ENCODE assay signal across 23 cellular contexts in genomic region chr7:141573511-141573910, GRCh38. TPM values are rescaled to one million over a fixed set of nuclear protein-coding genes. Genes with fewer than 3 reads are reported as not detected.
A peak's percentile ranks its signal among the peaks of the same experiment; 100 is the strongest.
DNase-seq lines count a peak whose midpoint lies in the region; ATAC-seq, FAIRE-seq and TF ChIP-seq lines count a peak whose summit lies in the region.
"Had no signal": no experiment of that assay in that cellular context is flagged by ENCODE, and none has a peak within 500 bp of the region (broad histone marks: within the 10 kb centered on the region; RNA-seq: fewer than 3 reads in every experiment).

No MANE protein-coding gene starts in this region.

- H3K4me3 Mint-ChIP-seq in activated CD4-positive, alpha-beta T cell treated with anti-CD3 and anti-CD28 coated beads, Interleukin-2, amount 10 ng/mL, durations not matched to agents 24 days and 14 days = no peak overlapping the region
- H3K4me3 Mint-ChIP-seq: CD4-positive, alpha-beta T cell had no signal

- 36 to 52% (median 37%) methylated on average over 6 of the region's 6 CpGs for WGBS in psoas muscle, 3 donors

- ATAC-seq in psoas muscle (peak; percentile 82 to 91 (median 91)), HG03139 (IDR thresholded peaks at IDR 0.05; ENCODE audit: unreplicated experiment) (no peak), upper lobe of right lung (no peak)

- H4K20me1 ChIP-seq in endothelial cell of umbilical vein (replicated peaks; ENCODE audit: control insufficient read depth, extremely low read depth, insufficient read depth, low read length) = no peaks in the 10 kb centered on the region

- peaks cover 3% of the 10 kb centered on the region for H3K79me2 ChIP-seq in endothelial cell of umbilical vein (ENCODE audit: control insufficient read depth, insufficient read depth, low read length)

- peak; percentile 47 for DNase-seq in NCI-H69 (lab: John Stamatoyannopoulos, UW)
- DNase-seq in endothelial cell of umbilical vein (ENCODE audit: low read depth, low spot score) = no peak
- DNase-seq in left ventricle myocardium inferior = no peak
- DNase-seq in psoas muscle = no peak
- DNase-seq in stimulated activated CD4-positive, alpha-beta T cell treated with anti-CD3 and anti-CD28 coated beads, Interleukin-1b, Interleukin-23, amount 100 ng/mL, for 48 hours = no peak
- no peak for DNase-seq in activated CD4-positive, alpha-beta T cell treated with anti-CD3 and anti-CD28 coated beads, Interleukin-2, amount 10 ng/mL, durations not matched to agents 24 days and 14 days
- DNase-seq in upper lobe of right lung = no peak
- DNase-seq: AML-193; Caco-2; CD4-positive, alpha-beta T cell; DMS153; DMS79; GDM1; GM23248 had no signal

- CTCF ChIA-PET in endothelial cell of umbilical vein (lab: Charles Lee) = interaction anchor here (1.1 kb wide), 1 partner anchor 76 kb away, joined by 3 read pairs; no protein-coding TSS in a partner anchor

- H3K27me3 Mint-ChIP-seq in activated CD4-positive, alpha-beta T cell treated with anti-CD3 and anti-CD28 coated beads, Interleukin-2, amount 10 ng/mL, durations not matched to agents 24 days and 14 days = no peaks in the 10 kb centered on the region
- H3K27me3 Mint-ChIP-seq: CD4-positive, alpha-beta T cell had no signal

- intact Hi-C loops in endothelial cell of umbilical vein (cut with micrococcal nuclease) (no loop called here), left ventricle myocardium inferior (cut with micrococcal nuclease) (no loop called here), psoas muscle (cut with DNase I) (no loop called here), upper lobe of right lung (cut with DNase I) (no loop called here)
- intact Hi-C loops in activated CD4-positive, alpha-beta T cell treated with anti-CD3 and anti-CD28 coated beads, Interleukin-2, amount 10 ng/mL, durations not matched to agents 24 days and 14 days (cut with micrococcal nuclease) = no loop called here

- dilution Hi-C loops in endothelial cell of umbilical vein (cut with MboI; ENCODE audit: extremely low pct_ligation_motif_present, low sequenced_read_pairs) = no loop called here

- no peak overlapping the region for H2AFZ ChIP-seq in endothelial cell of umbilical vein (ENCODE audit: low read depth, low read length)
- H2AFZ ChIP-seq: GM23248 had no signal

- H3K9me3 ChIP-seq in endothelial cell of umbilical vein (replicated peaks; ENCODE audit: control insufficient read depth, insufficient read depth, low read length) = no peaks in the 10 kb centered on the region
- H3K9me3 ChIP-seq in left ventricle myocardium inferior (replicated peaks) = peaks cover 10% of the 10 kb centered on the region
- H3K9me3 ChIP-seq in psoas muscle = no peaks in the 10 kb centered on the region
- H3K9me3 ChIP-seq in upper lobe of right lung = no peaks in the 10 kb centered on the region
- H3K9me3 ChIP-seq: HAP-1 had no signal

- peaks cover 21% of the 10 kb centered on the region for H3K4me1 Mint-ChIP-seq in activated CD4-positive, alpha-beta T cell treated with anti-CD3 and anti-CD28 coated beads, Interleukin-2, amount 10 ng/mL, durations not matched to agents 24 days and 14 days

- H3K27me3 ChIP-seq in endothelial cell of umbilical vein (ENCODE audit: control insufficient read depth in 2 of 2, insufficient read depth in 2 of 2, low read length in 2 of 2) (no peaks in the 10 kb centered on the region), left ventricle myocardium inferior (ENCODE audit: low read depth) (no peaks in the 10 kb centered on the region), psoas muscle (ENCODE audit: insufficient read depth in 3 of 3, low read length in 2 of 3) (no peaks in the 10 kb centered on the region), upper lobe of right lung (no peaks in the 10 kb centered on the region)

- BruUV-seq in endothelial cell of umbilical vein (replicated peaks; lab: Mats Ljungman, UMichigan) = no TSS peak

- H3K36me3 ChIP-seq in endothelial cell of umbilical vein (ENCODE audit: control insufficient read depth in 2 of 2, extremely low read depth in 1 of 2, insufficient read depth in 2 of 2, low read length in 2 of 2) (peaks cover 0 to 2% of the 10 kb centered on the region in 2 experiments), left ventricle myocardium inferior (peaks cover 19% of the 10 kb centered on the region), psoas muscle (ENCODE audit: insufficient read depth in 1 of 2, low read depth in 1 of 2) (no peaks in the 10 kb centered on the region), upper lobe of right lung (peaks cover 1% of the 10 kb centered on the region)

- TF ChIP-seq CTCF in endothelial cell of umbilical vein (IDR thresholded peaks at IDR 0.05; ENCODE audit: extremely low read depth in 1 of 2, insufficient read depth in 1 of 2, low read depth in 1 of 2, low read length in 2 of 2) (no peak), left ventricle myocardium inferior (IDR thresholded peaks at IDR 0.05; ENCODE audit: borderline replicate concordance) (no peak), psoas muscle (IDR thresholded peaks at IDR 0.05) (no peak), upper lobe of right lung (IDR thresholded peaks at IDR 0.05) (no peak)

- no peak for TF ChIP-seq POLR2A in endothelial cell of umbilical vein (IDR thresholded peaks at IDR 0.05; ENCODE audit: low read depth, low read length)

- no peak overlapping the region for H3K4me2 ChIP-seq in endothelial cell of umbilical vein (ENCODE audit: insufficient read depth, low read length)

- peaks cover 68% of the 10 kb centered on the region for H3K36me3 Mint-ChIP-seq in activated CD4-positive, alpha-beta T cell treated with anti-CD3 and anti-CD28 coated beads, Interleukin-2, amount 10 ng/mL, durations not matched to agents 24 days and 14 days (ENCODE audit: low read depth)

- no peak overlapping the region for H3K4me3 ChIP-seq in endothelial cell of umbilical vein (replicated peaks in 1 of 3; ENCODE audit: insufficient read depth in 1 of 3, low read depth in 1 of 3, low read length in 3 of 3)
- H3K4me3 ChIP-seq in left ventricle myocardium inferior = no peak overlapping the region
- no peak overlapping the region for H3K4me3 ChIP-seq in psoas muscle
- no peak overlapping the region for H3K4me3 ChIP-seq in upper lobe of right lung
- H3K4me3 ChIP-seq: GM23248, HAP-1 had no signal

- no peak overlapping the region for H3K27ac Mint-ChIP-seq in activated CD4-positive, alpha-beta T cell treated with anti-CD3 and anti-CD28 coated beads, Interleukin-2, amount 10 ng/mL, durations not matched to agents 24 days and 14 days
- H3K27ac Mint-ChIP-seq: CD4-positive, alpha-beta T cell had no signal

- no peak overlapping the region for H3K27ac ChIP-seq in endothelial cell of umbilical vein (ENCODE audit: insufficient read depth, low read depth, low read length)
- peak overlapping the region; percentile 55 for H3K27ac ChIP-seq in left ventricle myocardium inferior (replicated peaks)
- peak overlapping the region; percentile 66 for H3K27ac ChIP-seq in psoas muscle
- no peak overlapping the region for H3K27ac ChIP-seq in upper lobe of right lung
- H3K27ac ChIP-seq: C4-2B, GM23248, HL-60 had no signal

- FAIRE-seq in endothelial cell of umbilical vein (lab: Jason Lieb, UNC) = peak; percentile 12
- FAIRE-seq: A204.1, D721Med, GM12892, GM18507, GM19239 had no signal

- no peak overlapping the region for H3K9ac ChIP-seq in endothelial cell of umbilical vein (replicated peaks; ENCODE audit: extremely low read depth, insufficient read depth, low read length)
- H3K9ac ChIP-seq: GM23248 had no signal

- H3K4me1 ChIP-seq in endothelial cell of umbilical vein (ENCODE audit: control insufficient read depth, extremely low read depth, insufficient read depth, low read length) (no peaks in the 10 kb centered on the region), left ventricle myocardium inferior (peaks cover 31% of the 10 kb centered on the region), psoas muscle (peaks cover 15% of the 10 kb centered on the region), upper lobe of right lung (no peaks in the 10 kb centered on the region)
- H3K4me1 ChIP-seq: Caco-2, HAP-1 had no signal

- POLR2A ChIA-PET in endothelial cell of umbilical vein (lab: Charles Lee) = no interaction called here

- no peaks in the 10 kb centered on the region for H3K9me1 ChIP-seq in endothelial cell of umbilical vein (replicated peaks; ENCODE audit: control insufficient read depth, extremely low read depth, insufficient read depth, low read length)

- peaks cover 20% of the 10 kb centered on the region for H3K9me3 Mint-ChIP-seq in activated CD4-positive, alpha-beta T cell treated with anti-CD3 and anti-CD28 coated beads, Interleukin-2, amount 10 ng/mL, durations not matched to agents 24 days and 14 days

TF ChIP-seq in endothelial cell of umbilical vein, 7 proteins besides CTCF, POLR2A, EP300 and RAD21:
- TF ChIP-seq POLR2AphosphoS5 (IDR thresholded peaks at IDR 0.05; ENCODE audit: insufficient read depth, low read depth, low read length) (no peak), GATA2 (IDR thresholded peaks at IDR 0.05; ENCODE audit: insufficient read depth, insufficient read length, low read depth, low read length) (no peak), FOS (IDR thresholded peaks at IDR 0.05; ENCODE audit: borderline replicate concordance, insufficient read depth, low read length) (no peak), MYC (IDR thresholded peaks at IDR 0.05; ENCODE audit: low read depth, low read length) (no peak)

RNA-seq across cellular contexts. Expression of gene AGK, which starts 22.3 kb away (rescaled TPM):
- total RNA-seq in endothelial cell of umbilical vein (33.9 and 34.3 TPM in 2 replicates), left ventricle myocardium inferior (37.8 TPM), psoas muscle (10 to 100 TPM in 2 of 4 donors, 1 to 10 TPM in 2; 7.8 to 15.4 (median 9.8) TPM), upper lobe of right lung (17.5 TPM)
- polyA plus RNA-seq in endothelial cell of umbilical vein (22.5 and 23.6 TPM in 2 replicates), psoas muscle (10 to 100 TPM in 1 of 3 donors, 1 to 10 TPM in 2; 5.8 to 10.3 (median 7.3) TPM)
- 27.0 and 31.6 TPM in 2 replicates for polyA plus RNA-seq in endothelial cell of umbilical vein (2011; cell fraction: cytosol; rRNA removed)
- polyA plus RNA-seq in endothelial cell of umbilical vein (2011; cell fraction: nucleus; rRNA removed) = 56.7 and 63.2 TPM in 2 replicates
- polyA plus RNA-seq in endothelial cell of umbilical vein (2012) = 25.7 and 29.4 TPM in 2 replicates
- 44.1 and 47.0 TPM in 2 replicates for polyA minus RNA-seq in endothelial cell of umbilical vein
- polyA minus RNA-seq in endothelial cell of umbilical vein (2011; cell fraction: cytosol; rRNA and poly(A)+ RNA removed) = 9.9 TPM
- polyA minus RNA-seq in endothelial cell of umbilical vein (2011; cell fraction: nucleus; rRNA and poly(A)+ RNA removed) = 59.7 and 81.3 TPM in 2 replicates
- total RNA-seq in activated CD4-positive, alpha-beta T cell treated with anti-CD3 and anti-CD28 coated beads, Interleukin-2, amount 10 ng/mL, durations not matched to agents 24 days and 14 days = 146 and 151 TPM in 2 replicates

Comparison
In these comparisons a context has a peak if more than half of its experiments do, and no peak if none do; other contexts are left out.
1. H3K27ac ChIP-seq: peak in left ventricle myocardium inferior (single experiment) and psoas muscle (single experiment); none in endothelial cell of umbilical vein (single experiment) and upper lobe of right lung (single experiment).
2. ATAC-seq: peak in psoas muscle (4 of 4); none in HG03139 (single experiment) and upper lobe of right lung (single experiment).